In the genomic region with DNA sequence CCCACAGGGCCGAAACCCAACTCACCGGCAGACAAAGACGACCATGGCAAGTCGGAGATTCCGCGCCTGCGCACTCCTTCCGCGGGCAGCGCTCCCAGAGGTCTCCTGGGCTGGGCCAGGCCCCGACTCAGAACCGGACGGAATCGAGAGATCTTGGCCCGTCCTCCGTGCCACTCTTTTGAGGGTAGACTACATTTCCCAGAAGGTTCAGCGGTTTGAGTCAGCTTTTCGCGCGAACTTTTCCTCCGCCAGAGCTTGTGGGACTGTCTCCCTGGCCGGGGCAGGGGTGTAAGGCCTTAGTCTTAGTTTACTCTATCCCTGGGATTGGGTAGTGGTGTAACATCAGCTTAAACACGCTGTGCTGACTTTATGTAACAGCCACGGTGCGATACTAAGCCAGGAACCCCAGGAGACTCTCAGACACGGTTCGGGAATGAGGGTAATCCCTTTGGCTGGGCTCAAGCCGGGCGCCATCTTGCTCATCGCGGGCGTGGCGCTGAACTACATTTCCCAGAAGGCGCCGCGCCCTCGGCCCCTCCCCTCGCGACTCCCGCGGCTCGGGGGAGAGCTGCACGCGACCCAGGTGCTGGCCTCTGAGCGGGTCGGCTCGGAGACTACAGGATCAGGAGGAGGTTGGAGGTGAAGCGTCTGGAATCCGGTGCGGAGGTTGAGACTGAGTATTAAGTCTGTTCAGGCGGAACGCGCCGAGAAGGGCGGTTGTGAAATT, we compare ENCODE assay signal across 8 cellular contexts. TPM values are rescaled to one million over a fixed set of nuclear protein-coding genes. Genes with fewer than 3 reads are reported as not detected.
DNase-seq lines count a peak whose midpoint lies in the region; ATAC-seq and TF ChIP-seq lines count a peak whose summit lies in the region.

A gene (minus strand): TSS at position 78 of the 727 bp plus-strand sequence. CDS start 13,033 bp downstream, outside the sequence.

- H3K36me3 Mint-ChIP-seq in Calu3 (ENCODE audit: insufficient read depth, unreplicated experiment): peaks cover 28% of the 10 kb centered on the region

- H3K79me2 ChIP-seq in OCI-LY3 (ENCODE audit: low read length): peaks cover 52% of the 10 kb centered on the region

- H3K27ac Mint-ChIP-seq in Calu3 (ENCODE audit: unreplicated experiment): peak within 1 kb of the TSS; percentile 98

- peak within 1 kb of the TSS; percentile 94 for H3K4me3 ChIP-seq in HUES64 (ENCODE audit: low read length)
- H3K4me3 ChIP-seq in OCI-LY3 (ENCODE audit: low read length): peak within 1 kb of the TSS; percentile 81

- CTCF ChIA-PET in Calu3 (lab: Charles Lee): interaction anchor here (0.6 to 1.3 kb wide), 5 partner anchors 45 to 1208 kb away, joined by 3 to 5 read pairs (median 3); a partner anchor contains a TSS

- peaks cover 11% of the 10 kb centered on the region for H3K4me1 Mint-ChIP-seq in Calu3 (ENCODE audit: low read depth, unreplicated experiment)

- H3K9me3 ChIP-seq in HUES64 (ENCODE audit: insufficient read depth, low read depth, low read length) (peaks cover 16% of the 10 kb centered on the region; the same call in 1 of the 2 replicates), OCI-LY3 (ENCODE audit: insufficient read depth, low read length) (peaks cover 33% of the 10 kb centered on the region)

- TF ChIP-seq CTCF in Calu3 (IDR thresholded peaks at IDR 0.05; ENCODE audit: unreplicated experiment) (no peak), OCI-LY3 (IDR thresholded peaks at IDR 0.05; ENCODE audit: low read depth, low read length) (no peak)

- H4K20me1 ChIP-seq in OCI-LY3 (ENCODE audit: insufficient read depth, low read length): no peaks in the 10 kb centered on the region

- no peaks in the 10 kb centered on the region for H3K27me3 ChIP-seq in HUES64 (ENCODE audit: insufficient read depth, low read length)
- H3K27me3 ChIP-seq in OCI-LY3 (ENCODE audit: low read depth, low read length): no peaks in the 10 kb centered on the region

- H3K27ac ChIP-seq in HUES64 (ENCODE audit: low read depth, low read length): peak within 1 kb of the TSS; percentile 89
- peak within 1 kb of the TSS; percentile 83 for H3K27ac ChIP-seq in OCI-LY3 (ENCODE audit: low read length)

- H3K9ac ChIP-seq in HUES64 (ENCODE audit: low read depth, low read length): peak within 1 kb of the TSS; percentile 95
- H3K9ac ChIP-seq in OCI-LY3 (ENCODE audit: low read length): peak within 1 kb of the TSS; percentile 92

- peak within 1 kb of the TSS; percentile 100 for H3K4me3 Mint-ChIP-seq in Calu3 (ENCODE audit: low read depth, unreplicated experiment)

- peak within 1 kb of the TSS; percentile 88 for H3K4me2 ChIP-seq in OCI-LY3 (ENCODE audit: low read length)

- DNase-seq in Calu3: peak; percentile 95
- DNase-seq in activated T-cell treated with anti-CD3 and anti-CD28 coated beads for 24 hours (ENCODE audit: low read depth): peak; percentile 91
- peak; percentile 82 for DNase-seq in epidermal melanocyte (ENCODE audit: insufficient read length, low spot score)
- peak; percentile 99 for DNase-seq in midbrain (lab: John Stamatoyannopoulos, UW)
- DNase-seq in stimulated activated CD8-positive, alpha-beta memory T cell treated with anti-CD3 and anti-CD28 coated beads, Interleukin-15, amount 100 ng/mL, for 48 hours (ENCODE audit: low read depth in 2 of 2): peak; percentile 87 to 91

- H3K36me3 ChIP-seq in HUES64 (ENCODE audit: insufficient read depth, low read length): peaks cover 23% of the 10 kb centered on the region
- H3K36me3 ChIP-seq in OCI-LY3 (replicated peaks; ENCODE audit: low read depth, low read length): peaks cover 56% of the 10 kb centered on the region

- H2AFZ ChIP-seq in OCI-LY3 (ENCODE audit: low read depth, low read length): peak within 1 kb of the TSS; percentile 99

- intact Hi-C loops in Calu3 (cut with micrococcal nuclease; ENCODE audit: unreplicated experiment): loop anchor here (5.0 kb wide), 1 partner anchor 44 kb away; a partner anchor contains a TSS

- H3K4me1 ChIP-seq in HUES64 (ENCODE audit: insufficient read depth, low read length) (peaks cover 6% of the 10 kb centered on the region; the same call in 1 of the 2 replicates), OCI-LY3 (ENCODE audit: low read length) (peaks cover 16% of the 10 kb centered on the region)

- no TSS peak for BruUV-seq in Calu3 (replicated peaks; lab: Mats Ljungman, UMichigan)

- ATAC-seq in GM21423 (IDR thresholded peaks at IDR 0.05; ENCODE audit: unreplicated experiment): peak; percentile 87

- under 1% methylated on average over 55 of the region's 55 CpGs for WGBS in HUES64

- H3K27me3 Mint-ChIP-seq in Calu3 (ENCODE audit: unreplicated experiment): no peaks in the 10 kb centered on the region

- H3K9me3 Mint-ChIP-seq in Calu3 (ENCODE audit: low read depth, unreplicated experiment): peaks cover 10% of the 10 kb centered on the region

RNA-seq across cellular contexts. Expression of the gene that starts here (rescaled TPM):
- 14.1 and 17.8 TPM in 2 replicates for total RNA-seq in Calu3 (2022)
- polyA plus RNA-seq in HUES64 (2013, experiment 1 of 2): 18.5 TPM
- polyA plus RNA-seq in HUES64 (2013, experiment 2 of 2): 21.2 TPM

Comparison
In these comparisons a context has a peak if more than half of its experiments do, and no peak if none do; other contexts are left out.
1. Peak in every context shown above with its lines: DNase-seq, ATAC-seq, H3K4me3 ChIP-seq and H3K27ac ChIP-seq.